In genomic region chr17:44115585-44116415, GRCh38 we compare ENCODE assay signal across 9 cellular contexts. TPM values are rescaled to one million over a fixed set of nuclear protein-coding genes. Genes with fewer than 3 reads are reported as not detected.
DNase-seq lines count a peak whose midpoint lies in the region; ATAC-seq and TF ChIP-seq lines count a peak whose summit lies in the region.
"Had no signal": no experiment of that assay in that cellular context is flagged by ENCODE, and none has a peak within 500 bp of the region (broad histone marks: within the 10 kb centered on the region; RNA-seq: fewer than 3 reads in every experiment).

No MANE protein-coding gene starts in this region.

- H3K9me3 Mint-ChIP-seq in central memory CD8-positive, alpha-beta T cell, result no peaks in the 10 kb centered on the region

- peaks cover 41% of the 10 kb centered on the region for H3K79me2 ChIP-seq in neural cell (replicated peaks; ENCODE audit: insufficient read depth, low read length)

- peaks cover 11% of the 10 kb centered on the region for H4K20me1 ChIP-seq in neural cell (ENCODE audit: insufficient read depth)

- H3K9me2 ChIP-seq in neural cell (ENCODE audit: insufficient read depth, low read length), result no peaks in the 10 kb centered on the region

- H3K36me3 ChIP-seq in neural cell (ENCODE audit: insufficient read depth, low read length), result no peaks in the 10 kb centered on the region

- peak; percentile 52 for TF ChIP-seq RAD21 in neural cell (conservative IDR thresholded peaks at IDR 0.05)

- no peak overlapping the region for H3K4me3 Mint-ChIP-seq in central memory CD8-positive, alpha-beta T cell

- H3F3A ChIP-seq in neural cell (ENCODE audit: insufficient read depth, low read length, poor library complexity, severe bottlenecking), result no peaks in the 10 kb centered on the region

- no peaks in the 10 kb centered on the region for H3K27me3 ChIP-seq in neural cell (ENCODE audit: insufficient read depth, low read depth, low read length)

- peak; percentile 58 for TF ChIP-seq CTCF in neural cell (IDR thresholded peaks at IDR 0.05; ENCODE audit: poor library complexity, severe bottlenecking)

- no peak overlapping the region for H3K27ac ChIP-seq in neural cell (ENCODE audit: low read length)

- H3K27me3 Mint-ChIP-seq in central memory CD8-positive, alpha-beta T cell, result no peaks in the 10 kb centered on the region
- H3K27me3 Mint-ChIP-seq: CD4-positive, CD25-positive, alpha-beta regulatory T cell had no signal

- H3K4me3 ChIP-seq in neural cell (ENCODE audit: low read length), result no peak overlapping the region

- no peak for TF ChIP-seq EP300 in neural cell (conservative IDR thresholded peaks at IDR 0.05; ENCODE audit: poor library complexity, severe bottlenecking)

- H3K9me3 ChIP-seq in neural cell (ENCODE audit: low read length), result no peaks in the 10 kb centered on the region

- no peak for ATAC-seq in central memory CD8-positive, alpha-beta T cell (replicated peaks; ENCODE audit: extremely low read depth, poor library complexity, severe bottlenecking)
- ATAC-seq in HG03521 (IDR thresholded peaks at IDR 0.05; ENCODE audit: unreplicated experiment), result no peak
- no peak for ATAC-seq in HG02852 (IDR thresholded peaks at IDR 0.05; ENCODE audit: unreplicated experiment)

- H2AFZ ChIP-seq in neural cell (ENCODE audit: low read depth, low read length), result no peak overlapping the region

- DNase-seq in NCI-H2196 (lab: John Stamatoyannopoulos, UW; ENCODE audit: unreplicated experiment) (peak; percentile 34), NCI-H2196 treated with DMSO at 0.1 percent for 48 hours (lab: John Stamatoyannopoulos, UW; ENCODE audit: unreplicated experiment) (no peak), NCI-H774 (lab: John Stamatoyannopoulos, UW) (peak; percentile 5), ecto neural progenitor cell (ENCODE audit: low spot score) (no peak)
- DNase-seq in central memory CD8-positive, alpha-beta T cell (ENCODE audit: low spot score in 2 of 2), result no peak
- DNase-seq: CD4-positive, CD25-positive, alpha-beta regulatory T cell had no signal

- H3K4me1 Mint-ChIP-seq in central memory CD8-positive, alpha-beta T cell, result peaks cover 69% of the 10 kb centered on the region

- H3K36me3 Mint-ChIP-seq in central memory CD8-positive, alpha-beta T cell (ENCODE audit: insufficient read depth), result peaks cover 8% of the 10 kb centered on the region

- H3K27ac Mint-ChIP-seq in central memory CD8-positive, alpha-beta T cell (ENCODE audit: low read depth), result peak overlapping the region; percentile 71
- H3K27ac Mint-ChIP-seq: CD4-positive, CD25-positive, alpha-beta regulatory T cell had no signal

- H3K4me2 ChIP-seq in neural cell (ENCODE audit: low read length), result no peak overlapping the region

- no peak overlapping the region for H3K9ac ChIP-seq in neural cell (ENCODE audit: low read length)

TF ChIP-seq in neural cell, 6 proteins besides CTCF, POLR2A, EP300 and RAD21:
- no peak for TF ChIP-seq TAF1 (IDR thresholded peaks at IDR 0.05; ENCODE audit: low read depth)
- peak; percentile 49 for TF ChIP-seq SMC3 (conservative IDR thresholded peaks at IDR 0.05; ENCODE audit: poor library complexity)

RNA-seq across cellular contexts. Expression of gene HDAC5, which starts 7.6 kb away (rescaled TPM):
- polyA plus RNA-seq in neural cell, result 93.0 and 97.8 TPM in 2 replicates
- 90.8 and 111 TPM in 2 replicates for polyA minus RNA-seq in neural cell

RNA-seq across cellular contexts. Expression of gene HROB, which starts 25.9 kb away (rescaled TPM):
- polyA plus RNA-seq in neural cell, result 1.3 TPM in 2 replicates
- polyA minus RNA-seq in neural cell, result 1.5 and 1.7 TPM in 2 replicates

RNA-seq across cellular contexts. Expression of gene G6PC3, which starts 45.3 kb away (rescaled TPM):
- 10.8 and 16.7 TPM in 2 replicates for polyA plus RNA-seq in neural cell
- 19.3 and 22.2 TPM in 2 replicates for polyA minus RNA-seq in neural cell

RNA-seq across cellular contexts. Expression of gene LSM12, which starts 49.3 kb away (rescaled TPM):
- 9.6 and 12.0 TPM in 2 replicates for polyA plus RNA-seq in neural cell
- polyA minus RNA-seq in neural cell, result 25.2 and 26.8 TPM in 2 replicates

RNA-seq across cellular contexts. Expression of gene ASB16, which starts 54.7 kb away (rescaled TPM):
- not detected in 2 replicates for polyA plus RNA-seq in neural cell
- not detected in 2 replicates for polyA minus RNA-seq in neural cell

Comparison
In these comparisons a context has a peak if more than half of its experiments do, and no peak if none do; other contexts are left out.
1. DNase-seq: peak in NCI-H2196 (single experiment) and NCI-H774 (single experiment); none in NCI-H2196 treated with DMSO at 0.1 percent for 48 hours (single experiment), central memory CD8-positive, alpha-beta T cell (0 of 2) and ecto neural progenitor cell (single experiment).